14 cellular contexts compared by ENCODE assay signal in the genomic region with DNA sequence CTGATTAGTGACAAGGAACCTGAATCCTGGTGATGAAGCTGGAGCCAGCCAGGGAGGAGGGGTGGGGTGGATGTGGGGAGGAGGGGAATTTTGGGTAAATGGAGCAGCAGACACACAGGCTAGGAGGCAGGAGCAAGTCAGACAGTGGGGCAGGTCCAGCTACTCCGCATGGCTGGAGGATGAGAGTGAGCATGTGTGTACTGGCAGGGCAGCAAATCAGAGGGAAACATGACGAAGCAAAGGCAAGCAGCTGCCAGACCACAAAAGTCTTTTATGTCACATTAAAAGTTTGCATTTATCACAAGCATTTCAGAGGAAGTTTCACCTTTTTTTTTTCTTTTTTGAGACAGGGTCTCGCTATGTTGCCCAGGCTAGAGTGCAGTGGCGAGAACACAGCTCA. TPM values are rescaled to one million over a fixed set of nuclear protein-coding genes. Genes with fewer than 3 reads are reported as not detected.
DNase-seq lines count a peak whose midpoint lies in the region; ATAC-seq and TF ChIP-seq lines count a peak whose summit lies in the region.
"Had no signal": no experiment of that assay in that cellular context is flagged by ENCODE, and none has a peak within 500 bp of the region (broad histone marks: within the 10 kb centered on the region; RNA-seq: fewer than 3 reads in every experiment).

No MANE protein-coding gene starts in this region.

- H3K9me3 ChIP-seq in osteoblast (ENCODE audit: low read depth, low read length), result no peaks in the 10 kb centered on the region
- H3K9me3 ChIP-seq: BLaER1 treated with 17β-estradiol and CSF1 and Interleukin-3, amounts not matched to agents 10 nM and 100 nM; heart right ventricle had no signal

- no peaks in the 10 kb centered on the region for H3K79me2 ChIP-seq in osteoblast (ENCODE audit: insufficient read depth, low read length)

- DNase-seq in EH (ENCODE audit: low read depth), result peak; percentile 62
- peak; percentile 30 for DNase-seq in RPMI7951 (ENCODE audit: low read depth)
- DNase-seq in osteoblast (ENCODE audit: insufficient read length, low spot score, missing footprints), result peak; percentile 91
- no peak for DNase-seq in iPS-NIHi7 (ENCODE audit: extremely low spot score)
- DNase-seq in activated naive CD4-positive, alpha-beta T cell treated with Interleukin-2 at 50 U/mL for 16 hours, result no peak
- DNase-seq: activated CD8-positive, alpha-beta T cell treated with anti-CD3 and anti-CD28 coated beads, Interleukin-2, amount 10 ng/mL, durations not matched to agents 7 days and 5 days; cerebellar nuclear complex; heart right ventricle; NCI-H1105; NCI-H2171 treated with DMSO at 0.1 percent for 48 hours had no signal

- H3K27me3 ChIP-seq in osteoblast (ENCODE audit: insufficient read depth, low read length), result no peaks in the 10 kb centered on the region
- H3K27me3 ChIP-seq: BLaER1 treated with 17β-estradiol and CSF1 and Interleukin-3, amounts not matched to agents 10 nM and 100 nM had no signal

- peaks cover 10% of the 10 kb centered on the region for H3K4me1 ChIP-seq in osteoblast (ENCODE audit: insufficient read depth, low read length)
- H3K4me1 ChIP-seq: heart right ventricle had no signal

- ATAC-seq in esophagus mucosa (peak; percentile 71), HG02642 (IDR thresholded peaks at IDR 0.05; ENCODE audit: poor library complexity, unreplicated experiment) (no peak), GM19035 (IDR thresholded peaks at IDR 0.05; ENCODE audit: unreplicated experiment) (no peak)
- ATAC-seq: activated CD8-positive, alpha-beta T cell treated with anti-CD3 and anti-CD28 coated beads, Interleukin-2, amount 10 ng/mL, durations not matched to agents 7 days and 5 days; heart right ventricle had no signal

- no peak for TF ChIP-seq CTCF in osteoblast (IDR thresholded peaks at IDR 0.05; ENCODE audit: extremely low read depth, low read depth, low read length)

- peak overlapping the region; percentile 10 for H2AFZ ChIP-seq in osteoblast (ENCODE audit: low read length)

- H3K4me2 ChIP-seq in osteoblast (ENCODE audit: insufficient read depth, low read length), result peak overlapping the region; percentile 17
- H3K4me2 ChIP-seq: BLaER1 treated with 17β-estradiol and CSF1 and Interleukin-3, amounts not matched to agents 10 nM and 100 nM had no signal

- H3K27ac ChIP-seq in osteoblast (ENCODE audit: low read depth, low read length), result peak overlapping the region; percentile 19
- H3K27ac ChIP-seq: BLaER1 treated with 17β-estradiol and CSF1 and Interleukin-3, amounts not matched to agents 10 nM and 100 nM; heart right ventricle had no signal

- no peak overlapping the region for H3K4me3 ChIP-seq in osteoblast (ENCODE audit: insufficient read depth, low read length)
- H3K4me3 ChIP-seq: BLaER1 treated with 17β-estradiol and CSF1 and Interleukin-3, amounts not matched to agents 10 nM and 100 nM; heart right ventricle had no signal

- H4K20me1 ChIP-seq in osteoblast (ENCODE audit: insufficient read depth, low read length), result no peaks in the 10 kb centered on the region
- H4K20me1 ChIP-seq: BLaER1 treated with 17β-estradiol and CSF1 and Interleukin-3, amounts not matched to agents 10 nM and 100 nM had no signal

- no peaks in the 10 kb centered on the region for H3K36me3 ChIP-seq in osteoblast (ENCODE audit: insufficient read depth, low read length)
- H3K36me3 ChIP-seq: BLaER1 treated with 17β-estradiol and CSF1 and Interleukin-3, amounts not matched to agents 10 nM and 100 nM; heart right ventricle had no signal

RNA-seq across cellular contexts. Expression of gene KIDINS220, which starts 11.9 kb away (rescaled TPM):
- 22.2 and 23.8 TPM in 2 replicates for total RNA-seq in RPMI7951 (2014; rRNA removed; shearing (Covaris generic))
- 22.6 TPM for total RNA-seq in esophagus mucosa
- total RNA-seq in osteoblast, result 125 and 134 TPM in 2 replicates

Comparison
In these comparisons a context has a peak if more than half of its experiments do, and no peak if none do; other contexts are left out.
1. DNase-seq: peak in EH (single experiment), RPMI7951 (single experiment) and osteoblast (single experiment); none in iPS-NIHi7 (single experiment) and activated naive CD4-positive, alpha-beta T cell treated with Interleukin-2 at 50 U/mL for 16 hours (single experiment).